29 cellular contexts compared by ENCODE assay signal in the genomic region with DNA sequence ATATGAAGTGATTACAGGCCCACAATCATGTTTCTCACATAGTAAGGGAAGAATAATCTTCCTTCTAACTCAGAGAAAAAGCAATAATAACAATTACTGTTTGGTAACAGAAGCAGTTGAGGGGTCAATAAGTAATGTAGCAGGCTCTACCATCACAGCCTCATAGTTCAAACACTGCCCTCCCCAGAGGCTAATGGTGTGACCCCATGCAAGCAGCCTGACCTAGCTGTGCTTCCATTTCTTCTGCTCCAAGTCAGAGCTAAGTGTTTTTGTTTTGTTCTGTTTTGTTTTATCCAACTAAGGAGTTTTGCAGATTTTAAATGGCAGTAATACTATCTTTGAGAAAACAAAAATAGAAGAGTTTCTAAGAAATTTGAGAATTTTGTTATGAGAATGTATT. TPM values are rescaled to one million over a fixed set of nuclear protein-coding genes. Genes with fewer than 3 reads are reported as not detected.
A peak's percentile ranks its signal among the peaks of the same experiment; 100 is the strongest.
DNase-seq lines count a peak whose midpoint lies in the region; ATAC-seq, FAIRE-seq and TF ChIP-seq lines count a peak whose summit lies in the region.
"Had no signal": no experiment of that assay in that cellular context is flagged by ENCODE, and none has a peak within 500 bp of the region (broad histone marks: within the 10 kb centered on the region; RNA-seq: fewer than 3 reads in every experiment).

No MANE protein-coding gene starts in this region.

- peaks cover 17% of the 10 kb centered on the region for H3K4me1 Mint-ChIP-seq in neural progenitor cell
- H3K4me1 Mint-ChIP-seq in effector memory CD8-positive, alpha-beta T cell (ENCODE audit: low read depth in 2 of 2), result no peaks in the 10 kb centered on the region
- H3K4me1 Mint-ChIP-seq: CD14-positive monocyte; CD8-positive, alpha-beta memory T cell had no signal

- H3K4me1 ChIP-seq in HUES64 (ENCODE audit: insufficient read depth, low read length) (peaks cover 17% of the 10 kb centered on the region), neural progenitor cell (peaks cover 13% of the 10 kb centered on the region)
- H3K4me1 ChIP-seq: BE2C, SJSA1 had no signal

- H3K9ac ChIP-seq in HUES64 (ENCODE audit: low read depth, low read length), result no peak overlapping the region
- H3K9ac ChIP-seq in neural progenitor cell, result no peak overlapping the region
- H3K9ac ChIP-seq: GM23248 had no signal

- no peak overlapping the region for H3K4me2 ChIP-seq in neural progenitor cell

- H3F3A ChIP-seq in neural progenitor cell (ENCODE audit: low read depth), result no peaks in the 10 kb centered on the region

- peak overlapping the region; percentile 40 for H2AFZ ChIP-seq in neural progenitor cell (replicated peaks)
- H2AFZ ChIP-seq: GM23248 had no signal

- H3K27me3 ChIP-seq in HUES64 (ENCODE audit: insufficient read depth, low read length), result no peaks in the 10 kb centered on the region
- no peaks in the 10 kb centered on the region for H3K27me3 ChIP-seq in neural progenitor cell
- H3K27me3 ChIP-seq: BE2C, MG63, SJSA1 had no signal

- no peaks in the 10 kb centered on the region for H3K36me3 Mint-ChIP-seq in neural progenitor cell
- no peaks in the 10 kb centered on the region for H3K36me3 Mint-ChIP-seq in effector memory CD8-positive, alpha-beta T cell (ENCODE audit: insufficient read depth)
- H3K36me3 Mint-ChIP-seq: CD14-positive monocyte; CD8-positive, alpha-beta memory T cell had no signal

- H3K4me3 ChIP-seq in HUES64 (ENCODE audit: low read length) (no peak overlapping the region), neural progenitor cell (no peak overlapping the region)
- H3K4me3 ChIP-seq: GM23248, MG63, SJSA1 had no signal

- H3K9me3 ChIP-seq in HUES64 (ENCODE audit: insufficient read depth, low read depth, low read length) (no peaks in the 10 kb centered on the region), neural progenitor cell (ENCODE audit: low read depth) (no peaks in the 10 kb centered on the region)
- H3K9me3 ChIP-seq: BE2C, MG63, SJSA1 had no signal

- H3K4me3 Mint-ChIP-seq in neural progenitor cell, result no peak overlapping the region
- no peak overlapping the region for H3K4me3 Mint-ChIP-seq in effector memory CD8-positive, alpha-beta T cell
- H3K4me3 Mint-ChIP-seq: CD14-positive monocyte; CD8-positive, alpha-beta memory T cell had no signal

- no peaks in the 10 kb centered on the region for H3K9me3 Mint-ChIP-seq in neural progenitor cell
- H3K9me3 Mint-ChIP-seq in effector memory CD8-positive, alpha-beta T cell, result peaks cover 0 to 5% of the 10 kb centered on the region in 2 donors
- H3K9me3 Mint-ChIP-seq: CD8-positive, alpha-beta memory T cell had no signal

- DNase-seq in Right ventricle myocardium inferior (ENCODE audit: missing footprints) (no peak), left cardiac atrium (no peak), neural progenitor cell (ENCODE audit: low spot score) (no peak), COLO829 (ENCODE audit: low spot score) (no peak)
- no peak for DNase-seq in effector memory CD8-positive, alpha-beta T cell
- DNase-seq: 8988T; ACHN; BE2C; CD8-positive, alpha-beta memory T cell; DMS153; DND-41; HCEC 1CT; IMR-90; KG1; MG63; NCI-H1105 treated with DMSO at 0.1 percent for 48 hours; NCI-H146; NCI-H1930; NCI-H2107; NCI-H524 treated with DMSO at 0.1 percent for 48 hours; NCI-H774 had no signal

- H3K27ac ChIP-seq in HUES64 (ENCODE audit: low read depth, low read length), result peak overlapping the region; percentile 46
- H3K27ac ChIP-seq in neural progenitor cell, result peak overlapping the region; percentile 3
- H3K27ac ChIP-seq: GM23248, SJSA1 had no signal

- TF ChIP-seq CTCF in neural progenitor cell (IDR thresholded peaks at IDR 0.05), result no peak

- H4K20me1 ChIP-seq in neural progenitor cell (ENCODE audit: low read depth), result no peaks in the 10 kb centered on the region

- peak overlapping the region; percentile 58 for H3K27ac Mint-ChIP-seq in neural progenitor cell
- H3K27ac Mint-ChIP-seq in effector memory CD8-positive, alpha-beta T cell, result no peak overlapping the region
- H3K27ac Mint-ChIP-seq: CD14-positive monocyte; CD8-positive, alpha-beta memory T cell had no signal

- no peaks in the 10 kb centered on the region for H3K36me3 ChIP-seq in HUES64 (ENCODE audit: insufficient read depth, low read length)
- no peaks in the 10 kb centered on the region for H3K36me3 ChIP-seq in neural progenitor cell
- H3K36me3 ChIP-seq: BE2C, MG63, SJSA1 had no signal

- ATAC-seq in Right ventricle myocardium inferior (peak; percentile 57), left cardiac atrium (no peak), GM19452 (IDR thresholded peaks at IDR 0.05; ENCODE audit: unreplicated experiment) (no peak)
- no peak for ATAC-seq in effector memory CD8-positive, alpha-beta T cell (replicated peaks)

- no peaks in the 10 kb centered on the region for H3K27me3 Mint-ChIP-seq in neural progenitor cell (ENCODE audit: insufficient read depth, low read depth)
- no peaks in the 10 kb centered on the region for H3K27me3 Mint-ChIP-seq in effector memory CD8-positive, alpha-beta T cell
- H3K27me3 Mint-ChIP-seq: CD8-positive, alpha-beta memory T cell had no signal

- FAIRE-seq in endometrium (lab: Jason Lieb, UNC), result peak; percentile 96
- FAIRE-seq: HTR-8/SVneo, RCC 7860 had no signal

- intact Hi-C loops in Right ventricle myocardium inferior (cut with DNase I), result no loop called here
- intact Hi-C loops in left cardiac atrium (cut with DNase I), result no loop called here

- H3K79me2 ChIP-seq in neural progenitor cell (ENCODE audit: low read depth), result no peaks in the 10 kb centered on the region

RNA-seq across cellular contexts. Expression of gene GUCY1A2, which starts 48.6 kb away (rescaled TPM):
- total RNA-seq in Right ventricle myocardium inferior (12.4 TPM), left cardiac atrium (1 to 10 TPM; 7.1 to 7.9 TPM), neural progenitor cell (ENCODE audit: low replicate concordance) (0.54 and 0.56 TPM in 2 replicates)
- polyA plus RNA-seq in HUES64 (2013, experiment 1 of 2), result 0.55 TPM
- 0.51 TPM for polyA plus RNA-seq in HUES64 (2013, experiment 2 of 2)
- total RNA-seq: CD8-positive, alpha-beta memory T cell had no signal
- polyA plus RNA-seq: CD14-positive monocyte; CD8-positive, alpha-beta memory T cell had no signal
